In genomic region chr1:85464497-85465098, GRCh38 we compare ENCODE assay signal across 8 cellular contexts. TPM values are rescaled to one million over a fixed set of nuclear protein-coding genes. Genes with fewer than 3 reads are reported as not detected.
A peak's percentile ranks its signal among the peaks of the same experiment; 100 is the strongest.
DNase-seq lines count a peak whose midpoint lies in the region; ATAC-seq and TF ChIP-seq lines count a peak whose summit lies in the region.

No MANE protein-coding gene starts in this region.

- H3K4me3 ChIP-seq in DOHH2 (ENCODE audit: low read length) (no peak overlapping the region), SU-DHL-6 (ENCODE audit: insufficient read depth, low read length, poor library complexity, severe bottlenecking) (peak overlapping the region; percentile 66)

- H3K79me2 ChIP-seq in DOHH2 (ENCODE audit: control insufficient read depth, low read length): no peaks in the 10 kb centered on the region
- no peaks in the 10 kb centered on the region; the same call in 1 of the 2 replicates for H3K79me2 ChIP-seq in SU-DHL-6 (ENCODE audit: insufficient read depth, low read length)

- peak; percentile 73 for DNase-seq in KG1 (lab: John Stamatoyannopoulos, UW)
- peak; percentile 85 for DNase-seq in left lobe of liver (ENCODE audit: low spot score)
- DNase-seq in stimulated activated CD4-positive, alpha-beta T cell treated with anti-CD3 and anti-CD28 coated beads, Interleukin-4, amount 100 ng/mL, for 1 hour: peak; percentile 31
- no peak for DNase-seq in superior temporal gyrus (ENCODE audit: extremely low spot score)

- H3K4me3 Mint-ChIP-seq in dendritic cell treated with granulocyte-macrophage colony-stimulating factor and Interleukin-4, amounts not matched to agents 40 ng/mL and 50 ng/mL, for 4 days: peak overlapping the region; percentile 75

- H4K20me1 ChIP-seq in DOHH2 (ENCODE audit: control insufficient read depth, insufficient read depth, low read depth, low read length) (no peaks in the 10 kb centered on the region), SU-DHL-6 (ENCODE audit: low read depth, low read length) (peaks cover 3% of the 10 kb centered on the region; the same call in 1 of the 2 replicates)

- peak overlapping the region; percentile 70 for H2AFZ ChIP-seq in SU-DHL-6 (ENCODE audit: low read depth, low read length, severe bottlenecking)

- intact Hi-C loops in dendritic cell treated with granulocyte-macrophage colony-stimulating factor and Interleukin-4, amounts not matched to agents 40 ng/mL and 50 ng/mL, for 4 days (cut with micrococcal nuclease): no loop called here

- TF ChIP-seq CTCF in DOHH2 (IDR thresholded peaks at IDR 0.05; ENCODE audit: low read depth, low read length, poor library complexity, severe bottlenecking): no peak
- no peak for TF ChIP-seq CTCF in SU-DHL-6 (IDR thresholded peaks at IDR 0.05; ENCODE audit: insufficient read depth, low read length, poor library complexity, severe bottlenecking)

- H3K9ac ChIP-seq in SU-DHL-6 (ENCODE audit: low read length): peak overlapping the region; percentile 69

- peak; percentile 72 for ATAC-seq in GM21526 (IDR thresholded peaks at IDR 0.05; ENCODE audit: low FRiP score, unreplicated experiment)
- peak; percentile 78 for ATAC-seq in left lobe of liver

- H3K4me2 ChIP-seq in DOHH2 (ENCODE audit: low read length) (peak overlapping the region; percentile 21; the same call in 1 of the 2 replicates), SU-DHL-6 (ENCODE audit: low read depth, low read length, poor library complexity, severe bottlenecking) (peak overlapping the region; percentile 70)

- no peaks in the 10 kb centered on the region for H3K9me2 ChIP-seq in DOHH2 (replicated peaks; ENCODE audit: control insufficient read depth, low read length)
- no peaks in the 10 kb centered on the region for H3K9me2 ChIP-seq in SU-DHL-6 (replicated peaks; ENCODE audit: insufficient read depth, low read length)

- no peaks in the 10 kb centered on the region for H3K9me3 ChIP-seq in DOHH2 (ENCODE audit: control insufficient read depth, insufficient read depth, low read length)
- H3K9me3 ChIP-seq in SU-DHL-6 (ENCODE audit: insufficient read depth, low read length): no peaks in the 10 kb centered on the region

- H3K27me3 Mint-ChIP-seq in dendritic cell treated with granulocyte-macrophage colony-stimulating factor and Interleukin-4, amounts not matched to agents 40 ng/mL and 50 ng/mL, for 4 days: peaks cover 43% of the 10 kb centered on the region

- H3K27ac ChIP-seq in DOHH2 (ENCODE audit: low read depth, low read length) (no peak overlapping the region), SU-DHL-6 (ENCODE audit: low read depth, low read length) (peak overlapping the region; percentile 49)

- no peaks in the 10 kb centered on the region for H3K4me1 ChIP-seq in DOHH2 (ENCODE audit: control insufficient read depth, low read length)

- no peak overlapping the region for H3K27ac Mint-ChIP-seq in dendritic cell treated with granulocyte-macrophage colony-stimulating factor and Interleukin-4, amounts not matched to agents 40 ng/mL and 50 ng/mL, for 4 days

- H3K36me3 Mint-ChIP-seq in dendritic cell treated with granulocyte-macrophage colony-stimulating factor and Interleukin-4, amounts not matched to agents 40 ng/mL and 50 ng/mL, for 4 days (ENCODE audit: low read depth): no peaks in the 10 kb centered on the region

- peaks cover 11% of the 10 kb centered on the region for H3K4me1 Mint-ChIP-seq in dendritic cell treated with granulocyte-macrophage colony-stimulating factor and Interleukin-4, amounts not matched to agents 40 ng/mL and 50 ng/mL, for 4 days (ENCODE audit: low read depth)

- H3K9me3 Mint-ChIP-seq in dendritic cell treated with granulocyte-macrophage colony-stimulating factor and Interleukin-4, amounts not matched to agents 40 ng/mL and 50 ng/mL, for 4 days: peaks cover 11% of the 10 kb centered on the region

- H3F3A ChIP-seq in DOHH2 (ENCODE audit: control insufficient read depth, insufficient read depth) (no peaks in the 10 kb centered on the region), SU-DHL-6 (ENCODE audit: insufficient read depth) (no peaks in the 10 kb centered on the region)

- H3K36me3 ChIP-seq in DOHH2 (ENCODE audit: control insufficient read depth, low read length) (no peaks in the 10 kb centered on the region), SU-DHL-6 (ENCODE audit: low read length) (no peaks in the 10 kb centered on the region)

- H3K27me3 ChIP-seq in DOHH2 (ENCODE audit: control insufficient read depth, low read length) (peaks cover 21% of the 10 kb centered on the region), SU-DHL-6 (ENCODE audit: low read length) (no peaks in the 10 kb centered on the region)

RNA-seq across cellular contexts. Expression of gene DDAH1, which starts 0.4 kb away (rescaled TPM):
- total RNA-seq in left lobe of liver: 70.6 TPM
